In genomic region chr3:133457465-133458067, GRCh38 we compare ENCODE assay signal across 15 cellular contexts. TPM values are rescaled to one million over a fixed set of nuclear protein-coding genes. Genes with fewer than 3 reads are reported as not detected.
DNase-seq lines count a peak whose midpoint lies in the region; ATAC-seq, FAIRE-seq and TF ChIP-seq lines count a peak whose summit lies in the region.
"Had no signal": no experiment of that assay in that cellular context is flagged by ENCODE, and none has a peak within 500 bp of the region (broad histone marks: within the 10 kb centered on the region; RNA-seq: fewer than 3 reads in every experiment).

No MANE protein-coding gene starts in this region.

- WGBS in SK-N-SH (ENCODE audit: low lambda C conversion rate), result 36% methylated on average over 1 of the region's 1 CpG

- H3K27ac Mint-ChIP-seq in osteocyte (ENCODE audit: unreplicated experiment), result no peak overlapping the region
- H3K27ac Mint-ChIP-seq: dendritic cell treated with granulocyte-macrophage colony-stimulating factor and Interleukin-4, amounts not matched to agents 40 ng/mL and 50 ng/mL, for 4 days; memory B cell had no signal

- POLR2A ChIA-PET in SK-N-SH (lab: Yijun Ruan, JAX), result interaction anchor here (0.6 kb wide), 1 partner anchor 420 kb away, joined by 3 read pairs; no protein-coding TSS in a partner anchor

- TF ChIP-seq CTCF in SK-N-SH (IDR thresholded peaks at IDR 0.05) (peak; percentile 48), VCaP (conservative IDR thresholded peaks at IDR 0.05) (peak; percentile 49), osteocyte (IDR thresholded peaks at IDR 0.05) (peak; percentile 18)

- CTCF ChIA-PET in SK-N-SH (lab: Yijun Ruan, JAX), result interaction anchor here (0.7 to 5.4 kb wide), 17 partner anchors 8 to 731 kb away, joined by 3 to 18 read pairs (median 4); partner anchors contain the start of gene CDV3

- H2AFZ ChIP-seq in SK-N-SH (ENCODE audit: low read depth), result no peak overlapping the region

- H3K4me3 Mint-ChIP-seq in osteocyte (ENCODE audit: unreplicated experiment), result no peak overlapping the region
- H3K4me3 Mint-ChIP-seq: dendritic cell treated with granulocyte-macrophage colony-stimulating factor and Interleukin-4, amounts not matched to agents 40 ng/mL and 50 ng/mL, for 4 days; memory B cell had no signal

- H3K36me3 Mint-ChIP-seq in osteocyte (ENCODE audit: unreplicated experiment), result no peaks in the 10 kb centered on the region
- H3K36me3 Mint-ChIP-seq: memory B cell had no signal

- no peak overlapping the region for H3K4me3 ChIP-seq in SK-N-SH (ENCODE audit: low read depth in 2 of 2, low read length in 1 of 2)
- H3K4me3 ChIP-seq: SJCRH30, uterus had no signal

- H3K27ac ChIP-seq in SK-N-SH (ENCODE audit: low read depth in 2 of 2, low read length in 1 of 2) (no peak overlapping the region), VCaP (peak overlapping the region; percentile 18)
- H3K27ac ChIP-seq: SJCRH30, uterus had no signal

- H3K27me3 Mint-ChIP-seq in osteocyte (ENCODE audit: unreplicated experiment), result no peaks in the 10 kb centered on the region
- H3K27me3 Mint-ChIP-seq: dendritic cell treated with granulocyte-macrophage colony-stimulating factor and Interleukin-4, amounts not matched to agents 40 ng/mL and 50 ng/mL, for 4 days had no signal

- H3K9ac ChIP-seq in SK-N-SH, result no peak overlapping the region

- no peak for TF ChIP-seq EP300 in SK-N-SH (IDR thresholded peaks at IDR 0.05; ENCODE audit: borderline replicate concordance in 1 of 2, low read depth in 1 of 2, low read length in 1 of 2)

- H3K9me3 ChIP-seq in SK-N-SH, result no peaks in the 10 kb centered on the region
- H3K9me3 ChIP-seq: SJCRH30, uterus had no signal

- no peaks in the 10 kb centered on the region for H4K20me1 ChIP-seq in SK-N-SH (ENCODE audit: insufficient read depth)

- no peak for ATAC-seq in SK-N-SH treated with all-trans-retinoic acid at 6 μM for 48 hours

- H3K36me3 ChIP-seq in SK-N-SH (replicated peaks in 1 of 2; ENCODE audit: control insufficient read depth in 1 of 2, insufficient read depth in 2 of 2, low read length in 1 of 2), result no peaks in the 10 kb centered on the region
- H3K36me3 ChIP-seq: SJCRH30, uterus had no signal

- H3K4me1 Mint-ChIP-seq in osteocyte (ENCODE audit: unreplicated experiment), result peaks cover 75% of the 10 kb centered on the region

- H3K4me2 ChIP-seq in SK-N-SH, result no peak overlapping the region

- H3K9me2 ChIP-seq in SK-N-SH, result no peaks in the 10 kb centered on the region

- FAIRE-seq in frontal cortex (lab: Jason Lieb, UNC), result no peak

- TF ChIP-seq RAD21 in SK-N-SH (IDR thresholded peaks at IDR 0.05; ENCODE audit: low read length), result no peak

- H3K79me2 ChIP-seq in SK-N-SH (ENCODE audit: insufficient read depth), result no peaks in the 10 kb centered on the region

- no peaks in the 10 kb centered on the region for H3K27me3 ChIP-seq in SK-N-SH (ENCODE audit: insufficient read depth)
- H3K27me3 ChIP-seq: SJCRH30, uterus had no signal

- peaks cover 2% of the 10 kb centered on the region for H3F3A ChIP-seq in SK-N-SH (replicated peaks; ENCODE audit: insufficient read depth)

- H3K4me1 ChIP-seq in SK-N-SH (ENCODE audit: control insufficient read depth in 1 of 2, insufficient read depth in 2 of 2, low read depth in 1 of 2, low read length in 1 of 2), result peaks cover 10 to 11% of the 10 kb centered on the region in 2 experiments; a peak in 3 of 4 replicates
- H3K4me1 ChIP-seq: uterus had no signal

- H3K9me3 Mint-ChIP-seq in osteocyte (ENCODE audit: unreplicated experiment), result no peaks in the 10 kb centered on the region
- H3K9me3 Mint-ChIP-seq: dendritic cell treated with granulocyte-macrophage colony-stimulating factor and Interleukin-4, amounts not matched to agents 40 ng/mL and 50 ng/mL, for 4 days; memory B cell had no signal

- no peak for DNase-seq in SK-N-SH
- DNase-seq in HT1080 (ENCODE audit: low read depth), result peak; percentile 29
- no peak for DNase-seq in osteocyte (ENCODE audit: extremely low spot score, unreplicated experiment)
- DNase-seq in middle frontal gyrus (ENCODE audit: extremely low spot score, low spot score), result no peak
- DNase-seq in frontal cortex (ENCODE audit: low spot score in 2 of 2), result no peak
- DNase-seq in hypothalamus (lab: John Stamatoyannopoulos, UW), result no peak
- DNase-seq: activated CD4-positive, alpha-beta T cell treated with anti-CD3 and anti-CD28 coated beads for 4 hours; head of caudate nucleus; uterus had no signal

TF ChIP-seq in SK-N-SH, 30 proteins besides CTCF, POLR2A, EP300 and RAD21:
- TF ChIP-seq ZBTB33 (IDR thresholded peaks at IDR 0.05; ENCODE audit: borderline replicate concordance, low read depth) (no peak), GATA2 (CRISPR knock-in tag; IDR thresholded peaks at IDR 0.05) (no peak), CHD2 (IDR thresholded peaks at IDR 0.05; ENCODE audit: low read length, partially characterized antibody) (no peak), TEAD4 (IDR thresholded peaks at IDR 0.05; ENCODE audit: borderline replicate concordance, insufficient read depth) (no peak), EZH2phosphoT487 (IDR thresholded peaks at IDR 0.05; ENCODE audit: borderline replicate concordance, low read depth) (no peak)

TF ChIP-seq in SK-N-SH treated with all-trans-retinoic acid at 6 μM for 48 hours, 23 proteins besides CTCF, POLR2A, EP300 and RAD21:
- TF ChIP-seq BACH2 (CRISPR knock-in tag; IDR thresholded peaks at IDR 0.05; ENCODE audit: borderline replicate concordance), result no peak
- TF ChIP-seq SNAI2 (CRISPR knock-in tag; IDR thresholded peaks at IDR 0.05), result no peak
- TF ChIP-seq CREB5 (CRISPR knock-in tag; IDR thresholded peaks at IDR 0.05; ENCODE audit: low read depth), result no peak
- TF ChIP-seq TOX (CRISPR knock-in tag; IDR thresholded peaks at IDR 0.05; ENCODE audit: borderline replicate concordance), result no peak
- no peak for TF ChIP-seq ZC3H10 (CRISPR knock-in tag; IDR thresholded peaks at IDR 0.05)
- no peak for TF ChIP-seq ARNTL (CRISPR knock-in tag; IDR thresholded peaks at IDR 0.05; ENCODE audit: borderline replicate concordance, low read depth)
- TF ChIP-seq PPARA (CRISPR knock-in tag; IDR thresholded peaks at IDR 0.05; ENCODE audit: borderline replicate concordance), result no peak
- no peak for TF ChIP-seq RARB (CRISPR knock-in tag; IDR thresholded peaks at IDR 0.05)
- no peak for TF ChIP-seq CSRNP3 (CRISPR knock-in tag; IDR thresholded peaks at IDR 0.05)
- TF ChIP-seq TSHZ2 (CRISPR knock-in tag; IDR thresholded peaks at IDR 0.05), result no peak
- no peak for TF ChIP-seq GLIS3 (CRISPR knock-in tag; IDR thresholded peaks at IDR 0.05)

RNA-seq across cellular contexts. Expression of gene BFSP2, which starts 57.7 kb away (rescaled TPM):
- polyA plus RNA-seq in SK-N-SH (2012; rRNA removed), result not detected in 2 replicates
- polyA plus RNA-seq in SK-N-SH (2012; cell fraction: cytosol; rRNA removed), result not detected in 2 replicates
- polyA plus RNA-seq in SK-N-SH (2012; cell fraction: nucleus; rRNA removed), result not detected in 2 replicates
- not detected in 2 replicates for total RNA-seq in HT1080 (2014; rRNA removed; shearing (Covaris generic))
- polyA plus RNA-seq in HT1080 (2015; cell fraction: cytosol; rRNA removed), result not detected in 2 replicates
- polyA plus RNA-seq in HT1080 (2015; cell fraction: nucleus; rRNA removed), result not detected in 2 replicates
- total RNA-seq in osteocyte (not detected in 2 replicates), frontal cortex (not detected)
- total RNA-seq: renal cortical epithelial cell, SJCRH30, uterus had no signal
